ENCODE assay signal across 11 cellular contexts in genomic region chr4:12691168-12691567, GRCh38.
"Had no signal": no experiment of that assay in that cellular context is flagged by ENCODE, and none has a peak within 500 bp of the region (broad histone marks: within the 10 kb centered on the region; RNA-seq: fewer than 3 reads in every experiment).

No MANE protein-coding gene starts in this region.

- H3K4me3 Mint-ChIP-seq: GM23338, H9, HFFc6 had no signal

- H3K27ac ChIP-seq: GM23248 had no signal

- H3K4me3 ChIP-seq: GM23248, GM23338, HAP-1 had no signal

- H3K4me1 Mint-ChIP-seq: GM23338 had no signal

- H3K9ac ChIP-seq: GM23248 had no signal

- H3K36me3 ChIP-seq: HAP-1 had no signal

- H3K4me1 ChIP-seq: HAP-1 had no signal

- H3K27ac Mint-ChIP-seq: GM23338, H9, HFFc6 had no signal

- DNase-seq: GM23248, GOT3, H7, H9, HCEC 1CT, HFFc6 had no signal

- H3K9me3 Mint-ChIP-seq: GM23338, H9 had no signal

- H3K9me3 ChIP-seq: HAP-1 had no signal

- ATAC-seq: GM23338, HCT116 had no signal

- H2AFZ ChIP-seq: GM23248, GM23338 had no signal

- FAIRE-seq: H1, H54 had no signal

- H3K4me2 ChIP-seq: GM23338 had no signal
